Comparison of ENCODE assay signal across 8 cellular contexts in the genomic region with DNA sequence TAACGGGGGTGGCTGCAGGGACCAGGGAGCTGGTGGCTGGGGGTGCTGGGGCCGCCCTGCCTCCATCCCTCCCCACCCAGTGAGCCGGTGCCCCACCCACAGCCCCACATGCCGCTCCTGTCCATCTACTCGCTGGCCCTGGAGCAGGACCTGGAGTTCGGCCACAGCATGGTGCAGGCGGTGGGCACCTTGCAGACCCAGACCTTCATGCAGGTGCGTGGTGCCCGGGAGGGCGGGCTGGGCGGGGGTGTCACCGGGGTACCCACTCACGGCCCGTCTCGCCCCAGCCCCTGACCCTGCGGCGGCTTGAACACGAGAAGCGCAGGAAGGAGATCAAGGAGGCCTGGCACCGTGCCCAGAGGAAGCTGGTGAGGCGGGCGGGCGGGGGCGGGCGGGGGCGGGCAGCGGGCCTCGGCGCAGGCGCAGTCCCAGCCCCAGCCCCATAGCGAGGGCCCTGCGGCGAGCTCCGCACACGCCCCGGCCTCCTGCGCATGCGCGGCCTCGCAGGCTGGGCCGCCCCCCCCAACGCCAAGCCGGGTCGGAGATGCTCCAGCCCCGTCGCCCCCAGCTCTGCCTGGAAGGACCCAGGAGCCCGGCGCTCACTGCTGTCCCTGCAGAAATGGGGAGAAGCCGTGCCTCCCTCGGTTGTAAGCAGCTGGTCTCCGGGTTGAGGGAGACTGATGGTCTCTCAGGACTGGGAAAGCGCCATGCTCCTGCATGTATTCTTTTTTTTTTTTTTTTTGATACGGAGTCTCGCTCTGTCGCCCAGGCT. TPM values are rescaled to one million over a fixed set of nuclear protein-coding genes. Genes with fewer than 3 reads are reported as not detected.
DNase-seq lines count a peak whose midpoint lies in the region; ATAC-seq and TF ChIP-seq lines count a peak whose summit lies in the region.

No MANE protein-coding gene starts in this region.

- H3K9ac ChIP-seq in BLaER1, result no peak overlapping the region

- H3K27ac ChIP-seq in BLaER1, result 0 out of 2 replicates have a peak overlapping the region, but pooled peaks have one; percentile 6

- H3K4me3 Mint-ChIP-seq in stimulated activated naive CD8-positive, alpha-beta T cell treated with anti-CD3 and anti-CD28 coated beads, Interleukin-15, amount 100 ng/mL, for 72 hours, result peak overlapping the region; percentile 73 to 83

- intact Hi-C loops in mucosa of descending colon (cut with DNase I, micrococcal nuclease), result no loop called here

- H3K4me3 ChIP-seq in BLaER1, result 0 out of 2 replicates have a peak overlapping the region, but pooled peaks have one; percentile 28
- no peak overlapping the region for H3K4me3 ChIP-seq in mucosa of descending colon

- no peaks in the 10 kb centered on the region for H3K27me3 Mint-ChIP-seq in stimulated activated naive CD8-positive, alpha-beta T cell treated with anti-CD3 and anti-CD28 coated beads, Interleukin-15, amount 100 ng/mL, for 72 hours

- peaks cover 88% of the 10 kb centered on the region for H3K36me3 ChIP-seq in BLaER1
- H3K36me3 ChIP-seq in mucosa of descending colon (ENCODE audit: low read depth), result no peaks in the 10 kb centered on the region

- ATAC-seq in GM21381 (IDR thresholded peaks at IDR 0.05; ENCODE audit: unreplicated experiment) (peak; percentile 52), mucosa of descending colon (peak; percentile 79)
- peak; percentile 40 for ATAC-seq in stimulated activated naive CD8-positive, alpha-beta T cell treated with anti-CD3 and anti-CD28 coated beads, Interleukin-15, amount 100 ng/mL, for 72 hours

- H3K4me1 ChIP-seq in BLaER1 (peaks cover 82% of the 10 kb centered on the region), mucosa of descending colon (ENCODE audit: low read depth) (peaks cover 34% of the 10 kb centered on the region)

- peak overlapping the region; percentile 85 for H3K4me2 ChIP-seq in BLaER1

- no peaks in the 10 kb centered on the region for H3K9me3 Mint-ChIP-seq in stimulated activated naive CD8-positive, alpha-beta T cell treated with anti-CD3 and anti-CD28 coated beads, Interleukin-15, amount 100 ng/mL, for 72 hours

- no peak overlapping the region for H3K27ac Mint-ChIP-seq in stimulated activated naive CD8-positive, alpha-beta T cell treated with anti-CD3 and anti-CD28 coated beads, Interleukin-15, amount 100 ng/mL, for 72 hours

- H3K27me3 ChIP-seq in BLaER1, result no peaks in the 10 kb centered on the region

- H3K9me3 ChIP-seq in BLaER1 (no peaks in the 10 kb centered on the region), mucosa of descending colon (no peaks in the 10 kb centered on the region)

- no peak for TF ChIP-seq CTCF in mucosa of descending colon (IDR thresholded peaks at IDR 0.05)

- DNase-seq in NCI-H187 (lab: John Stamatoyannopoulos, UW) (peak; percentile 79 to 91), T-helper 22 cell (ENCODE audit: low read depth) (peak; percentile 91), mucosa of descending colon (peak; percentile 93 to 96 (median 94)), glomerular visceral epithelial cell (ENCODE audit: extremely low spot score) (no peak)
- peak; percentile 56 for DNase-seq in activated naive CD8-positive, alpha-beta T cell treated with anti-CD3 and anti-CD28 coated beads, Interleukin-2, amount 50 U/mL, for 16 hours (ENCODE audit: low read depth, low spot score)
- DNase-seq in stimulated activated naive CD8-positive, alpha-beta T cell treated with anti-CD3 and anti-CD28 coated beads, Interleukin-15, amount 100 ng/mL, for 72 hours, result peak; percentile 84 to 88

- peaks cover 75% of the 10 kb centered on the region for H3K4me1 Mint-ChIP-seq in stimulated activated naive CD8-positive, alpha-beta T cell treated with anti-CD3 and anti-CD28 coated beads, Interleukin-15, amount 100 ng/mL, for 72 hours

- H4K20me1 ChIP-seq in BLaER1, result peaks cover 91% of the 10 kb centered on the region

RNA-seq across cellular contexts. Expression of a gene that starts 7.7 kb away (rescaled TPM):
- total RNA-seq in mucosa of descending colon, result 10 to 100 TPM; 33.9 to 64.3 (median 58.8) TPM

RNA-seq across cellular contexts. Expression of a gene that starts 20.5 kb away (rescaled TPM):
- 100 to 1,000 TPM; 108 to 138 (median 133) TPM for total RNA-seq in mucosa of descending colon

RNA-seq across cellular contexts. Expression of a gene that starts 29.1 kb away (rescaled TPM):
- 100 to 1,000 TPM; 126 to 187 (median 144) TPM for total RNA-seq in mucosa of descending colon

RNA-seq across cellular contexts. Expression of a gene that starts 34.8 kb away (rescaled TPM):
- 10 to 100 TPM; 23.5 to 25.6 (median 25.6) TPM for total RNA-seq in mucosa of descending colon

RNA-seq across cellular contexts. Expression of a gene that starts 48.3 kb away (rescaled TPM):
- total RNA-seq in mucosa of descending colon, result 10 to 100 TPM; 65.0 to 88.8 (median 84.7) TPM
